ENCODE assay signal across 11 cellular contexts in the genomic region with DNA sequence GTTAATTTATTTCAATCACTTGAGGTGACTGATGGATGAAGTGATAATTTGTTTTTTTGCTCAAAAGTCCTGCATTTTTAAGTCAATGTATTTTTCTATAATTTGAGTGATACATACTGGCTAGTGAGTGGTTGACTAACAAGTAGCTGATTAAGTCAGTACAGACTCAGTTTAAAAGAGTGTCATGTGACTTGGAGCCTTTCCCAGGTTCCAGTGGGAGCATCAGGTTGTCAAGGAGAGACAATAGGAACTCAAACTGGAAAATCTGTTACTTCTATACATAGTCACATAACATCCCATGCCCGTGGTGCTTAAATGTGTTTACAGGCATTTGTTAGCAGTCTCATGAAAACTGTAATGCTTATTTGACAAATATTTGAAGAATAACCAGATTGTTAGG.
DNase-seq lines count a peak whose midpoint lies in the region; ATAC-seq and TF ChIP-seq lines count a peak whose summit lies in the region.
"Had no signal": no experiment of that assay in that cellular context is flagged by ENCODE, and none has a peak within 500 bp of the region (broad histone marks: within the 10 kb centered on the region; RNA-seq: fewer than 3 reads in every experiment).

No MANE protein-coding gene starts in this region.

- no peak overlapping the region for H3K4me3 Mint-ChIP-seq in HFFc6
- no peak overlapping the region for H3K4me3 Mint-ChIP-seq in T-helper 2 cell treated with Interferon-gamma antibody and Interleukin-4, amounts not matched to agents 5 μg/mL and 100 μg/mL, for 36 hours
- H3K4me3 Mint-ChIP-seq: central memory CD8-positive, alpha-beta T cell had no signal

- no peak for ATAC-seq in HG02981 (IDR thresholded peaks at IDR 0.05; ENCODE audit: unreplicated experiment)

- peaks cover 3% of the 10 kb centered on the region; the same call in 1 of the 2 replicates for H3K27me3 Mint-ChIP-seq in HFFc6 (ENCODE audit: insufficient read depth)
- no peaks in the 10 kb centered on the region for H3K27me3 Mint-ChIP-seq in T-helper 2 cell treated with Interferon-gamma antibody and Interleukin-4, amounts not matched to agents 5 μg/mL and 100 μg/mL, for 36 hours (ENCODE audit: low read depth)
- H3K27me3 Mint-ChIP-seq: central memory CD8-positive, alpha-beta T cell had no signal

- DNase-seq in AG08395 (ENCODE audit: low spot score) (peak; percentile 6), HFFc6 (peak; percentile 10), astrocyte of the cerebellum (ENCODE audit: low read depth) (peak; percentile 33), globus pallidus (ENCODE audit: low spot score) (peak; percentile 70), GM13977 (ENCODE audit: low spot score) (no peak)
- no peak for DNase-seq in T-helper 2 cell treated with Interferon-gamma antibody and Interleukin-4, amounts not matched to agents 5 μg/mL and 100 μg/mL, for 36 hours (ENCODE audit: low spot score)
- no peak for DNase-seq in activated CD8-positive, alpha-beta memory T cell treated with anti-CD3 and anti-CD28 coated beads, Interleukin-2, amount 50 U/mL, for 48 hours
- DNase-seq: activated T-cell treated with anti-CD3 and anti-CD28 coated beads, Interleukin-2, amount 50 U/mL, for 48 hours had no signal

- H3K27ac Mint-ChIP-seq in HFFc6, result no peak overlapping the region
- H3K27ac Mint-ChIP-seq in T-helper 2 cell treated with Interferon-gamma antibody and Interleukin-4, amounts not matched to agents 5 μg/mL and 100 μg/mL, for 36 hours, result no peak overlapping the region

- H3K36me3 Mint-ChIP-seq in HFFc6 (ENCODE audit: low read depth), result no peaks in the 10 kb centered on the region
- H3K36me3 Mint-ChIP-seq in T-helper 2 cell treated with Interferon-gamma antibody and Interleukin-4, amounts not matched to agents 5 μg/mL and 100 μg/mL, for 36 hours (ENCODE audit: low read depth), result no peaks in the 10 kb centered on the region

- H3K9me3 Mint-ChIP-seq in HFFc6, result no peaks in the 10 kb centered on the region
- no peaks in the 10 kb centered on the region for H3K9me3 Mint-ChIP-seq in T-helper 2 cell treated with Interferon-gamma antibody and Interleukin-4, amounts not matched to agents 5 μg/mL and 100 μg/mL, for 36 hours
- H3K9me3 Mint-ChIP-seq: central memory CD8-positive, alpha-beta T cell had no signal

- H3K4me3 ChIP-seq in astrocyte of the cerebellum (ENCODE audit: low read depth, low read length), result no peak overlapping the region
- H3K4me3 ChIP-seq: BLaER1 treated with 17β-estradiol and CSF1 and Interleukin-3, amounts not matched to agents 10 nM and 100 nM had no signal

- H3K4me1 Mint-ChIP-seq in HFFc6 (ENCODE audit: low read depth), result peaks cover 20% of the 10 kb centered on the region
- peaks cover 34% of the 10 kb centered on the region for H3K4me1 Mint-ChIP-seq in T-helper 2 cell treated with Interferon-gamma antibody and Interleukin-4, amounts not matched to agents 5 μg/mL and 100 μg/mL, for 36 hours (ENCODE audit: low read depth)

- TF ChIP-seq CTCF in HFFc6 (IDR thresholded peaks at IDR 0.05) (no peak), astrocyte of the cerebellum (IDR thresholded peaks at IDR 0.05; ENCODE audit: low read depth, low read length, missing control alignments) (no peak), GM13977 (IDR thresholded peaks at IDR 0.05; ENCODE audit: extremely low read depth, insufficient read depth, missing control alignments) (no peak)

- in situ Hi-C loops in astrocyte of the cerebellum (cut with HindIII; ENCODE audit: low sequenced_read_pairs), result no loop called here
- in situ Hi-C loops in GM13977 (cut with MboI; ENCODE audit: low pct_unique_long_range_greater_than_20kb, low sequenced_read_pairs, unreplicated experiment), result loop anchor here (10.0 kb wide), 1 partner anchor 200 kb away; no protein-coding TSS in a partner anchor

Comparison
In these comparisons a context has a peak if more than half of its experiments do, and no peak if none do; other contexts are left out.
1. DNase-seq: peak in AG08395 (single experiment), HFFc6 (single experiment), astrocyte of the cerebellum (single experiment) and globus pallidus (single experiment); none in GM13977 (single experiment), T-helper 2 cell treated with Interferon-gamma antibody and Interleukin-4, amounts not matched to agents 5 μg/mL and 100 μg/mL, for 36 hours (single experiment) and activated CD8-positive, alpha-beta memory T cell treated with anti-CD3 and anti-CD28 coated beads, Interleukin-2, amount 50 U/mL, for 48 hours (single experiment).